In the genomic region with DNA sequence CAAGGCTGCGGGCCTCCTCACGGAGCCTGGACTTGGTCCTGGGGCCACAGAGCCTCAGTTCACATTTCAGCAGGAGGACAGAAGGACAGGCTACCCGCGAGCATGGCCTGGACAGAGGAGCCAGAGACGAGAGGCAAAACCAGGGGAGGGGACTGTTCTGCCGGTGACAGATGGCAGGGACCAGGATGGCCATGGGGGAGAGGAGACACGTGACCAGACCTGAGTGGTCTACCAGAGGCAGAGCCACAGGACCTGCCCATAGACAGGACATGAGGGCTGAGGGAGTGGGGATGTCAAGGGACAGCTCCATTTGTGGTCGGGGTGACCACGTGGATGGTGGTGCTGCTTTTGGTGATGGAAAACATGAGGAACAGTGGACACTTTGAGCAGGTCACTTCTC, we compare ENCODE assay signal across 24 cellular contexts.
A peak's percentile ranks its signal among the peaks of the same experiment; 100 is the strongest.
DNase-seq lines count a peak whose midpoint lies in the region; ATAC-seq and TF ChIP-seq lines count a peak whose summit lies in the region.
"Had no signal": no experiment of that assay in that cellular context is flagged by ENCODE, and none has a peak within 500 bp of the region (broad histone marks: within the 10 kb centered on the region; RNA-seq: fewer than 3 reads in every experiment).

No MANE protein-coding gene starts in this region.

- intact Hi-C loops in PC-3 (cut with micrococcal nuclease) (no loop called here), esophagus muscularis mucosa (cut with DNase I) (no loop called here)

- TF ChIP-seq EP300 in esophagus muscularis mucosa (IDR thresholded peaks at IDR 0.05), result no peak

- no peak for TF ChIP-seq CTCF in PC-3 (conservative IDR thresholded peaks at IDR 0.05; ENCODE audit: low read depth, low read length)
- no peak for TF ChIP-seq CTCF in foreskin keratinocyte (conservative IDR thresholded peaks at IDR 0.05)
- no peak for TF ChIP-seq CTCF in esophagus muscularis mucosa (IDR thresholded peaks at IDR 0.05)
- TF ChIP-seq CTCF in mesothelial cell of epicardium (IDR thresholded peaks at IDR 0.05; ENCODE audit: unreplicated experiment), result no peak

- no peak overlapping the region for H3K23ac ChIP-seq in trophoblast cell (ENCODE audit: low read length)

- H3K9me3 ChIP-seq in GM23248 (ENCODE audit: low read depth) (no peaks in the 10 kb centered on the region), PC-3 (ENCODE audit: low read length) (peaks cover 3% of the 10 kb centered on the region; the same call in 1 of the 2 replicates), trophoblast cell (ENCODE audit: insufficient read depth, low read depth, low read length) (no peaks in the 10 kb centered on the region), esophagus muscularis mucosa (no peaks in the 10 kb centered on the region)
- H3K9me3 ChIP-seq: lower lobe of right lung, transverse colon had no signal

- H4K20me1 ChIP-seq in GM23248 (ENCODE audit: insufficient read depth) (no peaks in the 10 kb centered on the region), PC-3 (ENCODE audit: low read length) (no peaks in the 10 kb centered on the region)

- ATAC-seq in PC-3 (no peak), foreskin keratinocyte (no peak), HG03280 (IDR thresholded peaks at IDR 0.05; ENCODE audit: unreplicated experiment) (no peak)
- ATAC-seq: lower lobe of right lung had no signal

- 87 to 89% methylated on average over 9 of the region's 9 CpGs for WGBS in GM23248 (ENCODE audit: low coverage in 1 of 2, low lambda C conversion rate in 2 of 2, missing lambda C conversion rate in 2 of 2), 2 experiments
- no CpG with 5 or more reads among the region's 9 CpGs for whole genome bisulfite sequencing in trophoblast cell (ENCODE audit: extremely low coverage, insufficient coverage, insufficient read length)
- WGBS in esophagus muscularis mucosa, result 87% methylated on average over 9 of the region's 9 CpGs

- in situ Hi-C loops in GM23248 (cut with MboI), result no loop called here

- H3K4me3 ChIP-seq in GM23248 (no peak overlapping the region), PC-3 (ENCODE audit: low read length) (no peak overlapping the region), trophoblast cell (ENCODE audit: low read depth, low read length) (no peak overlapping the region), esophagus muscularis mucosa (no peak overlapping the region)
- H3K4me3 ChIP-seq: lower lobe of right lung, skin epidermis, transverse colon had no signal

- H3K27ac Mint-ChIP-seq in mesothelial cell of epicardium, result no peak overlapping the region
- H3K27ac Mint-ChIP-seq: activated T-cell treated with anti-CD3 and anti-CD28 coated beads, Interleukin-2, amount 50 U/mL, for 24 hours; brain; IgD-negative memory B cell had no signal

- peak overlapping the region; percentile 45 for H2BK5ac ChIP-seq in trophoblast cell (ENCODE audit: low read depth, low read length, poor library complexity)

- H3K4ac ChIP-seq in trophoblast cell (ENCODE audit: low read depth, low read length), result no peak overlapping the region

- TF ChIP-seq POLR2A in esophagus muscularis mucosa (IDR thresholded peaks at IDR 0.05; ENCODE audit: low read depth), result no peak

- H3K79me2 ChIP-seq in GM23248 (ENCODE audit: insufficient read depth), result no peaks in the 10 kb centered on the region
- no peaks in the 10 kb centered on the region for H3K79me2 ChIP-seq in PC-3 (ENCODE audit: low read length)
- H3K79me2 ChIP-seq in trophoblast cell (ENCODE audit: control insufficient read depth, insufficient read depth, low read length, poor library complexity), result no peaks in the 10 kb centered on the region

- H3K4me2 ChIP-seq in GM23248 (ENCODE audit: unreplicated experiment) (no peak overlapping the region), PC-3 (ENCODE audit: low read length) (0 out of 2 replicates have a peak overlapping the region, but pooled peaks have one; percentile 14), trophoblast cell (ENCODE audit: low read length) (no peak overlapping the region)

- no peaks in the 10 kb centered on the region for H3K27me3 Mint-ChIP-seq in mesothelial cell of epicardium (ENCODE audit: low read depth)
- H3K27me3 Mint-ChIP-seq: activated T-cell treated with anti-CD3 and anti-CD28 coated beads, Interleukin-2, amount 50 U/mL, for 24 hours had no signal

- no peaks in the 10 kb centered on the region for H3K27me3 ChIP-seq in GM23248 (replicated peaks; ENCODE audit: insufficient read depth)
- H3K27me3 ChIP-seq in PC-3 (ENCODE audit: low read length), result no peaks in the 10 kb centered on the region
- no peaks in the 10 kb centered on the region for H3K27me3 ChIP-seq in foreskin keratinocyte
- no peaks in the 10 kb centered on the region for H3K27me3 ChIP-seq in trophoblast cell (ENCODE audit: insufficient read depth, low read length)
- peaks cover 0 to 4% (median 0%) of the 10 kb centered on the region in 4 donors for H3K27me3 ChIP-seq in esophagus muscularis mucosa
- H3K27me3 ChIP-seq: transverse colon had no signal

- H2BK120ac ChIP-seq in trophoblast cell (ENCODE audit: insufficient read depth, low read length, poor library complexity), result no peak overlapping the region

- no peak overlapping the region for H3K4me3 Mint-ChIP-seq in mesothelial cell of epicardium
- H3K4me3 Mint-ChIP-seq: activated T-cell treated with anti-CD3 and anti-CD28 coated beads, Interleukin-2, amount 50 U/mL, for 24 hours; brain; IgD-negative memory B cell had no signal

- no peak overlapping the region for H2AFZ ChIP-seq in GM23248
- no peak overlapping the region for H2AFZ ChIP-seq in PC-3 (ENCODE audit: low read length)
- no peak overlapping the region for H2AFZ ChIP-seq in trophoblast cell (ENCODE audit: insufficient read depth, low read length, poor library complexity)

- no peak overlapping the region for H2AK5ac ChIP-seq in trophoblast cell (ENCODE audit: low read length)

- H3K14ac ChIP-seq in trophoblast cell (ENCODE audit: low read length), result no peak overlapping the region

- peaks cover 7% of the 10 kb centered on the region for H3K4me1 Mint-ChIP-seq in mesothelial cell of epicardium

- no peak overlapping the region for H4K12ac ChIP-seq in trophoblast cell (ENCODE audit: low read depth, low read length)

- H2BK12ac ChIP-seq in trophoblast cell (ENCODE audit: low read length), result peak overlapping the region; percentile 25

- H3K4me1 ChIP-seq in GM23248 (ENCODE audit: insufficient read depth), result peaks cover 9% of the 10 kb centered on the region
- H3K4me1 ChIP-seq in PC-3 (ENCODE audit: insufficient read depth, low read length), result peaks cover 29% of the 10 kb centered on the region
- H3K4me1 ChIP-seq in foreskin keratinocyte, result peaks cover 28% of the 10 kb centered on the region
- H3K4me1 ChIP-seq in trophoblast cell (ENCODE audit: control insufficient read depth in 1 of 2, insufficient read depth in 2 of 2, low read length in 2 of 2), result peaks cover 0 to 6% of the 10 kb centered on the region in 2 experiments
- H3K4me1 ChIP-seq in esophagus muscularis mucosa, result peaks cover 0 to 3% (median 0%) of the 10 kb centered on the region in 4 donors
- H3K4me1 ChIP-seq: Caco-2, lower lobe of right lung, transverse colon had no signal

- no peaks in the 10 kb centered on the region for H3K9me2 ChIP-seq in GM23248 (ENCODE audit: insufficient read depth)
- no peaks in the 10 kb centered on the region for H3K9me2 ChIP-seq in PC-3 (replicated peaks; ENCODE audit: low read length)

- peak overlapping the region; percentile 1 for H4K91ac ChIP-seq in trophoblast cell (ENCODE audit: low read depth, low read length)

- H3K9me3 Mint-ChIP-seq in mesothelial cell of epicardium, result no peaks in the 10 kb centered on the region
- H3K9me3 Mint-ChIP-seq: activated T-cell treated with anti-CD3 and anti-CD28 coated beads, Interleukin-2, amount 50 U/mL, for 24 hours had no signal

- H3K36me3 ChIP-seq in GM23248 (ENCODE audit: low read depth) (no peaks in the 10 kb centered on the region), PC-3 (ENCODE audit: low read depth, low read length) (no peaks in the 10 kb centered on the region), trophoblast cell (ENCODE audit: control insufficient read depth in 1 of 2, insufficient read depth in 2 of 2, low read length in 2 of 2) (no peaks in the 10 kb centered on the region), esophagus muscularis mucosa (no peaks in the 10 kb centered on the region)
- H3K36me3 ChIP-seq: lower lobe of right lung, transverse colon, WERI-Rb-1 had no signal

- BruUV-seq in PC-3 (replicated peaks; lab: Mats Ljungman, UMichigan), result no TSS peak

- DNase-seq in GM23248 (no peak), PC-3 (no peak), foreskin keratinocyte (no peak), trophoblast cell (no peak), esophagus muscularis mucosa (ENCODE audit: extremely low spot score) (no peak), mesothelial cell of epicardium (ENCODE audit: low spot score in 2 of 2, unreplicated experiment in 2 of 2) (no peak), NK-92 (lab: John Stamatoyannopoulos, UW; ENCODE audit: unreplicated experiment) (no peak)
- DNase-seq: activated CD8-positive, alpha-beta memory T cell treated with anti-CD3 and anti-CD28 coated beads for 24 hours; activated T-cell treated with anti-CD3 and anti-CD28 coated beads, Interleukin-2, amount 50 U/mL, for 24 hours; Caco-2; effector CD4-positive, alpha-beta T cell; H7; head of caudate nucleus; lower lobe of right lung; NCI-H2029 treated with DMSO at 0.1 percent for 48 hours; NCI-H226; T-helper 9 cell; transverse colon; WERI-Rb-1 had no signal

- CTCF ChIA-PET in PC-3 (lab: Charles Lee), result no interaction called here

- H3K79me1 ChIP-seq in trophoblast cell (ENCODE audit: low read length), result peaks cover 5% of the 10 kb centered on the region

- POLR2A ChIA-PET in PC-3 (lab: Charles Lee; ENCODE audit: unreplicated experiment), result no interaction called here

- H3K36me3 Mint-ChIP-seq in mesothelial cell of epicardium, result no peaks in the 10 kb centered on the region
- H3K36me3 Mint-ChIP-seq: brain had no signal

- peak overlapping the region; percentile 86 for H3K27ac ChIP-seq in GM23248
- H3K27ac ChIP-seq in PC-3 (ENCODE audit: low read length), result peak overlapping the region; percentile 81
- H3K27ac ChIP-seq in foreskin keratinocyte, result peak overlapping the region; percentile 96
- no peak overlapping the region for H3K27ac ChIP-seq in trophoblast cell (ENCODE audit: low read depth, low read length)
- H3K27ac ChIP-seq in esophagus muscularis mucosa (replicated peaks in 1 of 4), result no peak overlapping the region
- H3K27ac ChIP-seq: C4-2B, lower lobe of right lung, skin epidermis, transverse colon, WERI-Rb-1 had no signal

- H4K8ac ChIP-seq in trophoblast cell (ENCODE audit: low read depth, low read length), result no peak overlapping the region

- no peak overlapping the region for H3K18ac ChIP-seq in trophoblast cell (ENCODE audit: low read length)

- H3F3A ChIP-seq in GM23248 (ENCODE audit: insufficient read depth), result peaks cover 24% of the 10 kb centered on the region
- H3F3A ChIP-seq in PC-3 (ENCODE audit: low read length, unreplicated experiment), result no peaks in the 10 kb centered on the region

- no peak overlapping the region for H3K9ac ChIP-seq in GM23248
- H3K9ac ChIP-seq in PC-3 (ENCODE audit: low read length), result peak overlapping the region; percentile 38
- no peak overlapping the region for H3K9ac ChIP-seq in trophoblast cell (ENCODE audit: low read length)

Comparison
In these comparisons a context has a peak if more than half of its experiments do, and no peak if none do; other contexts are left out.
1. H3K27ac ChIP-seq: peak in GM23248 (single experiment), PC-3 (single experiment) and foreskin keratinocyte (single experiment); none in trophoblast cell (single experiment) and esophagus muscularis mucosa (0 of 4).